Comparison of ENCODE assay signal across 16 cellular contexts in genomic region chr16:58492735-58493134, GRCh38. TPM values are rescaled to one million over a fixed set of nuclear protein-coding genes. Genes with fewer than 3 reads are reported as not detected.
DNase-seq lines count a peak whose midpoint lies in the region; ATAC-seq, FAIRE-seq and TF ChIP-seq lines count a peak whose summit lies in the region.
"Had no signal": no experiment of that assay in that cellular context is flagged by ENCODE, and none has a peak within 500 bp of the region (broad histone marks: within the 10 kb centered on the region; RNA-seq: fewer than 3 reads in every experiment).

No MANE protein-coding gene starts in this region.

- H3K9me3 ChIP-seq in SK-N-SH (no peaks in the 10 kb centered on the region), kidney (ENCODE audit: control insufficient read depth in 1 of 2, low read length in 2 of 2) (no peaks in the 10 kb centered on the region), upper lobe of right lung (no peaks in the 10 kb centered on the region), Peyer's patch (no peaks in the 10 kb centered on the region)
- H3K9me3 ChIP-seq: esophagus muscularis mucosa had no signal

- 65% methylated on average over 5 of the region's 5 CpGs for WGBS in SK-N-SH (ENCODE audit: low lambda C conversion rate)

- H2AFZ ChIP-seq in SK-N-SH (ENCODE audit: low read depth), result no peak overlapping the region

- H3K27me3 ChIP-seq in SK-N-SH (ENCODE audit: insufficient read depth) (no peaks in the 10 kb centered on the region), upper lobe of right lung (no peaks in the 10 kb centered on the region), Peyer's patch (no peaks in the 10 kb centered on the region)
- H3K27me3 ChIP-seq: esophagus muscularis mucosa had no signal

- ATAC-seq in SK-N-SH treated with all-trans-retinoic acid at 6 μM for 48 hours, result no peak
- no peak for ATAC-seq in upper lobe of right lung
- no peak for ATAC-seq in HG02763 (IDR thresholded peaks at IDR 0.05; ENCODE audit: unreplicated experiment)

- DNase-seq in SK-N-SH (peak; percentile 53), OCI-M1 (lab: John Stamatoyannopoulos, UW) (peak; percentile 4), kidney (peak; percentile 16), upper lobe of right lung (peak; percentile 35), LoVo (ENCODE audit: low spot score) (no peak), Peyer's patch (no peak)
- DNase-seq: ACHN; activated CD4-positive, alpha-beta memory T cell treated with anti-CD3 and anti-CD28 coated beads for 36 hours; activated naive CD4-positive, alpha-beta T cell treated with anti-CD3 and anti-CD28 coated beads, Interleukin-2, amount 10 ng/mL, durations not matched to agents 7 days and 5 days; activated T-cell treated with anti-CD3 and anti-CD28 coated beads, Interleukin-2, amount 50 U/mL, for 1 hour; CD8-positive, alpha-beta memory T cell; NCI-H1694 treated with DMSO at 0.1 percent for 48 hours; stimulated activated naive CD4-positive, alpha-beta T cell had no signal

- TF ChIP-seq RAD21 in SK-N-SH (IDR thresholded peaks at IDR 0.05; ENCODE audit: low read length), result no peak

- H3K36me3 ChIP-seq in SK-N-SH (replicated peaks in 1 of 2; ENCODE audit: control insufficient read depth in 1 of 2, insufficient read depth in 2 of 2, low read length in 1 of 2) (no peaks in the 10 kb centered on the region), kidney (ENCODE audit: control insufficient read depth in 1 of 2, insufficient read depth in 2 of 2, low read length in 2 of 2) (no peaks in the 10 kb centered on the region), upper lobe of right lung (no peaks in the 10 kb centered on the region), Peyer's patch (no peaks in the 10 kb centered on the region)

- H3F3A ChIP-seq in SK-N-SH (replicated peaks; ENCODE audit: insufficient read depth), result peaks cover 10% of the 10 kb centered on the region

- TF ChIP-seq EP300 in SK-N-SH (IDR thresholded peaks at IDR 0.05; ENCODE audit: borderline replicate concordance in 1 of 2, low read depth in 1 of 2, low read length in 1 of 2), result no peak

- H4K20me1 ChIP-seq in SK-N-SH (ENCODE audit: insufficient read depth), result no peaks in the 10 kb centered on the region

- H3K79me2 ChIP-seq in SK-N-SH (ENCODE audit: insufficient read depth), result no peaks in the 10 kb centered on the region

- no peak for TF ChIP-seq POLR2A in Peyer's patch (IDR thresholded peaks at IDR 0.05)

- TF ChIP-seq CTCF in SK-N-SH (IDR thresholded peaks at IDR 0.05) (no peak), kidney (IDR thresholded peaks at IDR 0.05; ENCODE audit: borderline replicate concordance, extremely low read depth, insufficient read depth) (no peak), upper lobe of right lung (IDR thresholded peaks at IDR 0.05) (no peak), Peyer's patch (IDR thresholded peaks at IDR 0.05) (no peak)

- H3K4me1 ChIP-seq in SK-N-SH (ENCODE audit: control insufficient read depth in 1 of 2, insufficient read depth in 2 of 2, low read depth in 1 of 2, low read length in 1 of 2) (peaks cover 6 to 39% of the 10 kb centered on the region in 2 experiments; a peak in 2 of 4 replicates), kidney (ENCODE audit: control insufficient read depth in 1 of 2, insufficient read depth in 1 of 2, low read depth in 1 of 2, low read length in 2 of 2) (no peaks in the 10 kb centered on the region), upper lobe of right lung (no peaks in the 10 kb centered on the region), Peyer's patch (peaks cover 0 to 2% (median 0%) of the 10 kb centered on the region in 4 donors)

- intact Hi-C loops in kidney (cut with DNase I), result loop anchor here (5.0 kb wide), 1 partner anchor 155 kb away; no protein-coding TSS in a partner anchor
- intact Hi-C loops in upper lobe of right lung (cut with DNase I), result no loop called here

- H3K27ac ChIP-seq in SK-N-SH (ENCODE audit: low read depth in 2 of 2, low read length in 1 of 2) (no peak overlapping the region), kidney (ENCODE audit: low read depth in 2 of 2, low read length in 2 of 2) (no peak overlapping the region), upper lobe of right lung (no peak overlapping the region), Peyer's patch (no peak overlapping the region)
- H3K27ac ChIP-seq: esophagus muscularis mucosa had no signal

- H3K9ac ChIP-seq in SK-N-SH, result no peak overlapping the region
- H3K9ac ChIP-seq in kidney (ENCODE audit: low read length in 2 of 2), result no peak overlapping the region

- no peaks in the 10 kb centered on the region for H3K9me2 ChIP-seq in SK-N-SH

- POLR2A ChIA-PET in SK-N-SH (lab: Yijun Ruan, JAX), result no interaction called here

- H3K4me3 ChIP-seq in SK-N-SH (ENCODE audit: low read depth in 2 of 2, low read length in 1 of 2) (no peak overlapping the region), kidney (ENCODE audit: low read length in 2 of 2) (no peak overlapping the region), upper lobe of right lung (no peak overlapping the region), Peyer's patch (no peak overlapping the region)
- H3K4me3 ChIP-seq: esophagus muscularis mucosa had no signal

- CTCF ChIA-PET in SK-N-SH (lab: Yijun Ruan, JAX), result interaction anchor here (0.9 to 13.4 kb wide), 6 partner anchors 19 to 263 kb away, joined by 3 to 542 read pairs (median 4); no protein-coding TSS in a partner anchor

- H3K4me2 ChIP-seq in SK-N-SH, result no peak overlapping the region

- no peak for FAIRE-seq in kidney (lab: Jason Lieb, UNC)

TF ChIP-seq in SK-N-SH, 30 proteins besides CTCF, POLR2A, EP300 and RAD21 (continues in another document):
- TF ChIP-seq SIN3A (IDR thresholded peaks at IDR 0.05; ENCODE audit: borderline replicate concordance, low read depth, low read length) (no peak), GATA2 (CRISPR knock-in tag; IDR thresholded peaks at IDR 0.05) (no peak), RFX5 (IDR thresholded peaks at IDR 0.05; ENCODE audit: low read length) (no peak), RCOR1 (IDR thresholded peaks at IDR 0.05; ENCODE audit: low read length) (no peak), POLR2AphosphoS5 (IDR thresholded peaks at IDR 0.05; ENCODE audit: low read depth, low read length) (no peak), CHD2 (IDR thresholded peaks at IDR 0.05; ENCODE audit: low read length, partially characterized antibody) (no peak), JUND (IDR thresholded peaks at IDR 0.05) (no peak), TCF12 (IDR thresholded peaks at IDR 0.05) (no peak)
- TF ChIP-seq, protein P1, sequence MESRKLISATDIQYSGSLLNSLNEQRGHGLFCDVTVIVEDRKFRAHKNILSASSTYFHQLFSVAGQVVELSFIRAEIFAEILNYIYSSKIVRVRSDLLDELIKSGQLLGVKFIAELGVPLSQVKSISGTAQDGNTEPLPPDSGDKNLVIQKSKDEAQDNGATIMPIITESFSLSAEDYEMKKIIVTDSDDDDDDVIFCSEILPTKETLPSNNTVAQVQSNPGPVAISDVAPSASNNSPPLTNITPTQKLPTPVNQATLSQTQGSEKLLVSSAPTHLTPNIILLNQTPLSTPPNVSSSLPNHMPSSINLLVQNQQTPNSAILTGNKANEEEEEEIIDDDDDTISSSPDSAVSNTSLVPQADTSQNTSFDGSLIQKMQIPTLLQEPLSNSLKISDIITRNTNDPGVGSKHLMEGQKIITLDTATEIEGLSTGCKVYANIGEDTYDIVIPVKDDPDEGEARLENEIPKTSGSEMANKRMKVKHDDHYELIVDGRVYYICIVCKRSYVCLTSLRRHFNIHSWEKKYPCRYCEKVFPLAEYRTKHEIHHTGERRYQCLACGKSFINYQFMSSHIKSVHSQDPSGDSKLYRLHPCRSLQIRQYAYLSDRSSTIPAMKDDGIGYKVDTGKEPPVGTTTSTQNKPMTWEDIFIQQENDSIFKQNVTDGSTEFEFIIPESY (IDR thresholded peaks at IDR 0.05; ENCODE audit: borderline replicate concordance, low read depth), result no peak

TF ChIP-seq in SK-N-SH treated with all-trans-retinoic acid at 6 μM for 48 hours, 23 proteins besides CTCF, POLR2A, EP300 and RAD21:
- TF ChIP-seq TOX (CRISPR knock-in tag; IDR thresholded peaks at IDR 0.05; ENCODE audit: borderline replicate concordance) (no peak), TCF4 (CRISPR knock-in tag; IDR thresholded peaks at IDR 0.05; ENCODE audit: borderline replicate concordance) (no peak), ISL1 (CRISPR knock-in tag; IDR thresholded peaks at IDR 0.05) (no peak), ZNF70 (CRISPR knock-in tag; IDR thresholded peaks at IDR 0.05) (no peak), SNAI2 (CRISPR knock-in tag; IDR thresholded peaks at IDR 0.05) (no peak)

RNA-seq across cellular contexts. Expression of gene NDRG4, which starts 7.2 kb away (rescaled TPM):
- polyA plus RNA-seq in SK-N-SH (2012; rRNA removed) (46.2 and 52.0 TPM in 2 replicates), kidney (ENCODE audit: insufficient read depth, low read depth, low replicate concordance) (1.7 TPM)
- 18.9 and 28.9 TPM in 2 replicates for polyA plus RNA-seq in SK-N-SH (2012; cell fraction: cytosol; rRNA removed)
- polyA plus RNA-seq in SK-N-SH (2012; cell fraction: nucleus; rRNA removed), result 127 and 159 TPM in 2 replicates
- total RNA-seq in kidney (5.7 TPM), upper lobe of right lung (48.1 TPM), Peyer's patch (1 to 10 TPM in 3 of 4 donors, not detected in 1; 2.1 to 7.1 (median 4.9) TPM)

RNA-seq across cellular contexts. Expression of gene SETD6, which starts 22.6 kb away (rescaled TPM):
- 17.2 and 22.2 TPM in 2 replicates for polyA plus RNA-seq in SK-N-SH (2012; rRNA removed)
- 8.7 and 9.0 TPM in 2 replicates for polyA plus RNA-seq in SK-N-SH (2012; cell fraction: cytosol; rRNA removed)
- 107 and 134 TPM in 2 replicates for polyA plus RNA-seq in SK-N-SH (2012; cell fraction: nucleus; rRNA removed)
- total RNA-seq in kidney, result 25.0 TPM
- polyA plus RNA-seq in kidney (ENCODE audit: insufficient read depth, low read depth, low replicate concordance), result 13.7 TPM
- total RNA-seq in upper lobe of right lung, result 22.0 TPM
- total RNA-seq in Peyer's patch, result 10 to 100 TPM; 27.3 to 60.5 (median 34.4) TPM

Comparison
In these comparisons a context has a peak if more than half of its experiments do, and no peak if none do; other contexts are left out.
1. DNase-seq: peak in SK-N-SH (single experiment), OCI-M1 (single experiment), kidney (single experiment) and upper lobe of right lung (single experiment); none in LoVo (single experiment) and Peyer's patch (0 of 3).